2 cellular contexts compared by ENCODE assay signal in the genomic region with DNA sequence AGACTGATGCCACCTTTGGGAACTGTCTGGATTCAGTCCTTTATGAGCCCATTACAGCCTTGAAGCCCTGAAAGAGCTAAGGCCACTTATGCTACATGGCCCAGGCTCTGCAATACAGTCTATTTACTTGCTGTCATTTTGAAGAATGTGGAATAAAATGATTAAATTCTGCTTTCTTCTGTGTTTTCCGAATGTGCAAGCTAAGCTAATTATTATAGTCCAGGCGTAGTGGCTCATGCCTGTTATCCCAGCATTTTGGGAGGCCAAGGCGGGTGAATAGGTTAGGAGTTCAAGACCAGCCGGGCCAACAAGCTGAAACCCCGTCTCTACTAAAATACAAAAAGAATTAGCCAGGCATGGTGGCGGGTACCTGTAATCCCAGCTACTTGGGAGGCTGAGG.
TF ChIP-seq lines count a peak whose summit lies in the region.

No MANE protein-coding gene starts in this region.

TF ChIP-seq in HepG2, 621 proteins besides CTCF, POLR2A, EP300 and RAD21:
- peak; percentile 58 to 87 for TF ChIP-seq MAFK (conservative IDR thresholded peaks at IDR 0.05 in 1 of 2, IDR thresholded peaks at IDR 0.05 in 1 of 2; ENCODE audit: low read length in 2 of 2)
- TF ChIP-seq, protein P1, sequence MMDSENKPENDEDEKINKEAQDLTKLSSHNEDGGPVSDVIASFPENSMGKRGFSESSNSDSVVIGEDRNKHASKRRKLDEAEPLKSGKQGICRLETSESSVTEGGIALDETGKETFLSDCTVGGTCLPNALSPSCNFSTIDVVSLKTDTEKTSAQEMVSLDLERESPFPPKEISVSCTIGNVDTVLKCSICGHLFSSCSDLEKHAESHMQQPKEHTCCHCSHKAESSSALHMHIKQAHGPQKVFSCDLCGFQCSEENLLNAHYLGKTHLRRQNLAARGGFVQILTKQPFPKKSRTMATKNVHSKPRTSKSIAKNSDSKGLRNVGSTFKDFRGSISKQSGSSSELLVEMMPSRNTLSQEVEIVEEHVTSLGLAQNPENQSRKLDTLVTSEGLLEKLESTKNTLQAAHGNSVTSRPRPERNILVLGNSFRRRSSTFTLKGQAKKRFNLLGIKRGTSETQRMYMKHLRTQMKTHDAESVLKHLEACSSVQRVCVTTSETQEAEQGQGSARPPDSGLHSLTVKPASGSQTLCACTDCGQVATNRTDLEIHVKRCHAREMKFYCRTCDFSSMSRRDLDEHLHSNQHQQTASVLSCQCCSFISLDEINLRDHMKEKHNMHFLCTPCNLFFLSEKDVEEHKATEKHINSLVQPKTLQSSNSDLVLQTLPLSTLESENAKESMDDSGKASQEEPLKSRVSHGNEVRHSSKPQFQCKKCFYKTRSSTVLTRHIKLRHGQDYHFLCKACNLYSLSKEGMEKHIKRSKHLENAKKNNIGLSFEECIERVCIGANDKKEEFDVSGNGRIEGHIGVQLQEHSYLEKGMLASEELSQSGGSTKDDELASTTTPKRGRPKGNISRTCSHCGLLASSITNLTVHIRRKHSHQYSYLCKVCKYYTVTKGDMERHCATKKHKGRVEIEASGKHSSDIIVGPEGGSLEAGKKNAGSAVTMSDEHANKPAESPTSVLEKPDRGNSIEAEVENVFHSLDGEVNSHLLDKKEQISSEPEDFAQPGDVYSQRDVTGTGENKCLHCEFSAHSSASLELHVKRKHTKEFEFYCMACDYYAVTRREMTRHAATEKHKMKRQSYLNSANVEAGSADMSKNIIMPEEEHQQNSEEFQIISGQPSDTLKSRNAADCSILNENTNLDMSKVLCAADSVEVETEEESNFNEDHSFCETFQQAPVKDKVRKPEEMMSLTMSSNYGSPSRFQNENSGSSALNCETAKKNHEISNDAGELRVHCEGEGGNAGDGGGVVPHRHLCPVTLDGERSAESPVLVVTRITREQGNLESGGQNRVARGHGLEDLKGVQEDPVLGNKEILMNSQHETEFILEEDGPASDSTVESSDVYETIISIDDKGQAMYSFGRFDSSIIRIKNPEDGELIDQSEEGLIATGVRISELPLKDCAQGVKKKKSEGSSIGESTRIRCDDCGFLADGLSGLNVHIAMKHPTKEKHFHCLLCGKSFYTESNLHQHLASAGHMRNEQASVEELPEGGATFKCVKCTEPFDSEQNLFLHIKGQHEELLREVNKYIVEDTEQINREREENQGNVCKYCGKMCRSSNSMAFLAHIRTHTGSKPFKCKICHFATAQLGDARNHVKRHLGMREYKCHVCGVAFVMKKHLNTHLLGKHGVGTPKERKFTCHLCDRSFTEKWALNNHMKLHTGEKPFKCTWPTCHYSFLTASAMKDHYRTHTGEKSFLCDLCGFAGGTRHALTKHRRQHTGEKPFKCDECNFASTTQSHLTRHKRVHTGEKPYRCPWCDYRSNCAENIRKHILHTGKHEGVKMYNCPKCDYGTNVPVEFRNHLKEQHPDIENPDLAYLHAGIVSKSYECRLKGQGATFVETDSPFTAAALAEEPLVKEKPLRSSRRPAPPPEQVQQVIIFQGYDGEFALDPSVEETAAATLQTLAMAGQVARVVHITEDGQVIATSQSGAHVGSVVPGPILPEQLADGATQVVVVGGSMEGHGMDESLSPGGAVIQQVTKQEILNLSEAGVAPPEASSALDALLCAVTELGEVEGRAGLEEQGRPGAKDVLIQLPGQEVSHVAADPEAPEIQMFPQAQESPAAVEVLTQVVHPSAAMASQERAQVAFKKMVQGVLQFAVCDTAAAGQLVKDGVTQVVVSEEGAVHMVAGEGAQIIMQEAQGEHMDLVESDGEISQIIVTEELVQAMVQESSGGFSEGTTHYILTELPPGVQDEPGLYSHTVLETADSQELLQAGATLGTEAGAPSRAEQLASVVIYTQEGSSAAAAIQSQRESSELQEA (CRISPR knock-in tag; IDR thresholded peaks at IDR 0.05; ENCODE audit: not compliant biosample characterization) = no peak
- TF ChIP-seq, protein P2, sequence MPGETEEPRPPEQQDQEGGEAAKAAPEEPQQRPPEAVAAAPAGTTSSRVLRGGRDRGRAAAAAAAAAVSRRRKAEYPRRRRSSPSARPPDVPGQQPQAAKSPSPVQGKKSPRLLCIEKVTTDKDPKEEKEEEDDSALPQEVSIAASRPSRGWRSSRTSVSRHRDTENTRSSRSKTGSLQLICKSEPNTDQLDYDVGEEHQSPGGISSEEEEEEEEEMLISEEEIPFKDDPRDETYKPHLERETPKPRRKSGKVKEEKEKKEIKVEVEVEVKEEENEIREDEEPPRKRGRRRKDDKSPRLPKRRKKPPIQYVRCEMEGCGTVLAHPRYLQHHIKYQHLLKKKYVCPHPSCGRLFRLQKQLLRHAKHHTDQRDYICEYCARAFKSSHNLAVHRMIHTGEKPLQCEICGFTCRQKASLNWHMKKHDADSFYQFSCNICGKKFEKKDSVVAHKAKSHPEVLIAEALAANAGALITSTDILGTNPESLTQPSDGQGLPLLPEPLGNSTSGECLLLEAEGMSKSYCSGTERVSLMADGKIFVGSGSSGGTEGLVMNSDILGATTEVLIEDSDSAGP (CRISPR knock-in tag; IDR thresholded peaks at IDR 0.05; ENCODE audit: borderline replicate concordance) = no peak
- no peak for TF ChIP-seq PITX1 (CRISPR knock-in tag; IDR thresholded peaks at IDR 0.05)
- peak; percentile 61 for TF ChIP-seq MAFF (IDR thresholded peaks at IDR 0.05; ENCODE audit: low read depth, low read length)

TF ChIP-seq in K562, 482 proteins besides CTCF, POLR2A, EP300 and RAD21:
- TF ChIP-seq ZNF316 (IDR thresholded peaks at IDR 0.05) (peak; percentile 34; the same call in 1 of the 2 replicates), MAFF (IDR thresholded peaks at IDR 0.05; ENCODE audit: low read length) (0 out of 2 replicates have a peak, but pooled peaks have one; percentile 12), BMI1 (IDR thresholded peaks at IDR 0.05; ENCODE audit: low read length) (no peak)
